In the genomic region with DNA sequence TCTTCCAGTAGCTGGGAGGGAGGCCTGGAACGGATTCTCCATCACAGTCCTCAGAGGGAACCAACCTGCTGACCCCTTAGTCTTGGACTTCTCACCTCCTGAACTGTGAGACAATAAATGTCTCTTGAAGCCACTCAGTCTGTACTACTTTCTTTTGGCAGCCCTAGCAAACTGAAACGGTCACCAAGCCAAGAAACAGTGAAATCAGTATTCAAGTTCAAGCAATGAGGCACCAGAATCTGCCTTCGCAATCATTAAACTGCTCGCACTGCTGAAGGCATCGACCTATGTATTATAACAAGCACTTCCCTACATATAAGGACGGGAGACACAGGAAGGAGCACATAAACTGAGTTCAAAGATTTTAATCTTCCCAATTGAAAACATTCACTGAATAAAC, we compare ENCODE assay signal across 1 cellular context.
TF ChIP-seq lines count a peak whose summit lies in the region.

No MANE protein-coding gene starts in this region.

TF ChIP-seq in HepG2, 621 proteins besides CTCF, POLR2A, EP300 and RAD21 (continued from another document):
- no peak for TF ChIP-seq JUNB (CRISPR knock-in tag; IDR thresholded peaks at IDR 0.05; ENCODE audit: borderline replicate concordance)
